ENCODE assay signal across 28 cellular contexts in genomic region chr6:29961966-29962365, GRCh38.
"Had no signal": no experiment of that assay in that cellular context is flagged by ENCODE, and none has a peak within 500 bp of the region (broad histone marks: within the 10 kb centered on the region; RNA-seq: fewer than 3 reads in every experiment).

No MANE protein-coding gene starts in this region.

- H3K4me3 ChIP-seq: colonic mucosa, gastrocnemius medialis, left lung, lower lobe of right lung, mucosa of descending colon, thoracic aorta, uterus had no signal

- H3K27ac ChIP-seq: colonic mucosa, gastrocnemius medialis, left lung, lower lobe of right lung, thoracic aorta, uterus, VCaP had no signal

- H3K36me3 ChIP-seq: colonic mucosa, gastrocnemius medialis, left lung, lower lobe of right lung, thoracic aorta, uterus had no signal

- DNase-seq: activated CD4-positive, alpha-beta T cell treated with anti-CD3 and anti-CD28 coated beads for 4 hours; activated CD4-positive, alpha-beta T cell treated with anti-CD3 and anti-CD28 coated beads, Interleukin-2, amount 50 U/mL, for 4 hours; activated naive CD4-positive, alpha-beta T cell; activated naive CD8-positive, alpha-beta T cell treated with anti-CD3 and anti-CD28 coated beads, Interleukin-2, amount 10 ng/mL, durations not matched to agents 7 days and 5 days; activated T-cell treated with anti-CD3 and anti-CD28 coated beads for 4 hours; activated T-cell treated with anti-CD3 and anti-CD28 coated beads, Interleukin-2, amount 50 U/mL, for 72 hours; amygdala; central memory CD4-positive, alpha-beta T cell; colonic mucosa; effector memory CD4-positive, alpha-beta T cell; gastrocnemius medialis; glutamatergic neuron; left lung; lower lobe of right lung; mucosa of descending colon; posterior cingulate gyrus; small intestine; stimulated activated CD4-positive, alpha-beta T cell treated with anti-CD3 and anti-CD28 coated beads, Interleukin-4, amount 100 ng/mL, for 24 hours; T-helper 9 cell; trophoblast cell; uterus had no signal

- ATAC-seq: activated T-cell treated with anti-CD3 and anti-CD28 coated beads, Interleukin-2, amount 50 U/mL, for 72 hours; gastrocnemius medialis; left lung; lower lobe of right lung; mucosa of descending colon; natural killer cell treated with Interleukin-12 subunit alpha and Interleukin-12 subunit beta and Interleukin-15 and Interleukin-18, amount 100 ng/mL, for 72 hours; sciatic nerve; stimulated activated effector memory CD8-positive, alpha-beta T cell treated with anti-CD3 and anti-CD28 coated beads, Interleukin-12 subunit alpha, Interleukin-12 subunit beta, amount 100 ng/mL, for 72 hours had no signal

- H3K9me3 ChIP-seq: colonic mucosa, gastrocnemius medialis, left lung, lower lobe of right lung, mucosa of descending colon, thoracic aorta, uterus had no signal

- FAIRE-seq: islet of Langerhans, small intestine, TTC549 had no signal

- H3K27me3 ChIP-seq: colonic mucosa, gastrocnemius medialis, left lung, uterus had no signal
